In genomic region chr11:61702701-61703312, GRCh38 we compare ENCODE assay signal across 1 cellular context.
TF ChIP-seq lines count a peak whose summit lies in the region.

No MANE protein-coding gene starts in this region.

TF ChIP-seq in H1, 55 proteins besides CTCF, POLR2A, EP300 and RAD21:
- TF ChIP-seq TAF7 (optimal IDR thresholded peaks at IDR 0.05; ENCODE audit: borderline replicate concordance, low read depth, low read length) (no peak), HDAC2 (IDR thresholded peaks at IDR 0.05; ENCODE audit: borderline replicate concordance in 1 of 2, low read depth in 2 of 2, low read length in 2 of 2) (no peak), TEAD4 (IDR thresholded peaks at IDR 0.05; ENCODE audit: low read depth, low read length) (no peak), SIRT6 (IDR thresholded peaks at IDR 0.05; ENCODE audit: low read length) (no peak), POLR2AphosphoS5 (IDR thresholded peaks at IDR 0.05; ENCODE audit: low read depth, low read length) (no peak), NANOG (IDR thresholded peaks at IDR 0.05; ENCODE audit: insufficient read depth, low read depth, low read length, poor library complexity, severe bottlenecking) (no peak), CHD2 (IDR thresholded peaks at IDR 0.05; ENCODE audit: low read length) (no peak), SIX5 (IDR thresholded peaks at IDR 0.05; ENCODE audit: low read depth, low read length) (no peak), SIN3A (conservative IDR thresholded peaks at IDR 0.05 in 1 of 2, IDR thresholded peaks at IDR 0.05 in 1 of 2; ENCODE audit: low read depth in 1 of 2, low read length in 2 of 2) (no peak)
- TF ChIP-seq, protein P1, sequence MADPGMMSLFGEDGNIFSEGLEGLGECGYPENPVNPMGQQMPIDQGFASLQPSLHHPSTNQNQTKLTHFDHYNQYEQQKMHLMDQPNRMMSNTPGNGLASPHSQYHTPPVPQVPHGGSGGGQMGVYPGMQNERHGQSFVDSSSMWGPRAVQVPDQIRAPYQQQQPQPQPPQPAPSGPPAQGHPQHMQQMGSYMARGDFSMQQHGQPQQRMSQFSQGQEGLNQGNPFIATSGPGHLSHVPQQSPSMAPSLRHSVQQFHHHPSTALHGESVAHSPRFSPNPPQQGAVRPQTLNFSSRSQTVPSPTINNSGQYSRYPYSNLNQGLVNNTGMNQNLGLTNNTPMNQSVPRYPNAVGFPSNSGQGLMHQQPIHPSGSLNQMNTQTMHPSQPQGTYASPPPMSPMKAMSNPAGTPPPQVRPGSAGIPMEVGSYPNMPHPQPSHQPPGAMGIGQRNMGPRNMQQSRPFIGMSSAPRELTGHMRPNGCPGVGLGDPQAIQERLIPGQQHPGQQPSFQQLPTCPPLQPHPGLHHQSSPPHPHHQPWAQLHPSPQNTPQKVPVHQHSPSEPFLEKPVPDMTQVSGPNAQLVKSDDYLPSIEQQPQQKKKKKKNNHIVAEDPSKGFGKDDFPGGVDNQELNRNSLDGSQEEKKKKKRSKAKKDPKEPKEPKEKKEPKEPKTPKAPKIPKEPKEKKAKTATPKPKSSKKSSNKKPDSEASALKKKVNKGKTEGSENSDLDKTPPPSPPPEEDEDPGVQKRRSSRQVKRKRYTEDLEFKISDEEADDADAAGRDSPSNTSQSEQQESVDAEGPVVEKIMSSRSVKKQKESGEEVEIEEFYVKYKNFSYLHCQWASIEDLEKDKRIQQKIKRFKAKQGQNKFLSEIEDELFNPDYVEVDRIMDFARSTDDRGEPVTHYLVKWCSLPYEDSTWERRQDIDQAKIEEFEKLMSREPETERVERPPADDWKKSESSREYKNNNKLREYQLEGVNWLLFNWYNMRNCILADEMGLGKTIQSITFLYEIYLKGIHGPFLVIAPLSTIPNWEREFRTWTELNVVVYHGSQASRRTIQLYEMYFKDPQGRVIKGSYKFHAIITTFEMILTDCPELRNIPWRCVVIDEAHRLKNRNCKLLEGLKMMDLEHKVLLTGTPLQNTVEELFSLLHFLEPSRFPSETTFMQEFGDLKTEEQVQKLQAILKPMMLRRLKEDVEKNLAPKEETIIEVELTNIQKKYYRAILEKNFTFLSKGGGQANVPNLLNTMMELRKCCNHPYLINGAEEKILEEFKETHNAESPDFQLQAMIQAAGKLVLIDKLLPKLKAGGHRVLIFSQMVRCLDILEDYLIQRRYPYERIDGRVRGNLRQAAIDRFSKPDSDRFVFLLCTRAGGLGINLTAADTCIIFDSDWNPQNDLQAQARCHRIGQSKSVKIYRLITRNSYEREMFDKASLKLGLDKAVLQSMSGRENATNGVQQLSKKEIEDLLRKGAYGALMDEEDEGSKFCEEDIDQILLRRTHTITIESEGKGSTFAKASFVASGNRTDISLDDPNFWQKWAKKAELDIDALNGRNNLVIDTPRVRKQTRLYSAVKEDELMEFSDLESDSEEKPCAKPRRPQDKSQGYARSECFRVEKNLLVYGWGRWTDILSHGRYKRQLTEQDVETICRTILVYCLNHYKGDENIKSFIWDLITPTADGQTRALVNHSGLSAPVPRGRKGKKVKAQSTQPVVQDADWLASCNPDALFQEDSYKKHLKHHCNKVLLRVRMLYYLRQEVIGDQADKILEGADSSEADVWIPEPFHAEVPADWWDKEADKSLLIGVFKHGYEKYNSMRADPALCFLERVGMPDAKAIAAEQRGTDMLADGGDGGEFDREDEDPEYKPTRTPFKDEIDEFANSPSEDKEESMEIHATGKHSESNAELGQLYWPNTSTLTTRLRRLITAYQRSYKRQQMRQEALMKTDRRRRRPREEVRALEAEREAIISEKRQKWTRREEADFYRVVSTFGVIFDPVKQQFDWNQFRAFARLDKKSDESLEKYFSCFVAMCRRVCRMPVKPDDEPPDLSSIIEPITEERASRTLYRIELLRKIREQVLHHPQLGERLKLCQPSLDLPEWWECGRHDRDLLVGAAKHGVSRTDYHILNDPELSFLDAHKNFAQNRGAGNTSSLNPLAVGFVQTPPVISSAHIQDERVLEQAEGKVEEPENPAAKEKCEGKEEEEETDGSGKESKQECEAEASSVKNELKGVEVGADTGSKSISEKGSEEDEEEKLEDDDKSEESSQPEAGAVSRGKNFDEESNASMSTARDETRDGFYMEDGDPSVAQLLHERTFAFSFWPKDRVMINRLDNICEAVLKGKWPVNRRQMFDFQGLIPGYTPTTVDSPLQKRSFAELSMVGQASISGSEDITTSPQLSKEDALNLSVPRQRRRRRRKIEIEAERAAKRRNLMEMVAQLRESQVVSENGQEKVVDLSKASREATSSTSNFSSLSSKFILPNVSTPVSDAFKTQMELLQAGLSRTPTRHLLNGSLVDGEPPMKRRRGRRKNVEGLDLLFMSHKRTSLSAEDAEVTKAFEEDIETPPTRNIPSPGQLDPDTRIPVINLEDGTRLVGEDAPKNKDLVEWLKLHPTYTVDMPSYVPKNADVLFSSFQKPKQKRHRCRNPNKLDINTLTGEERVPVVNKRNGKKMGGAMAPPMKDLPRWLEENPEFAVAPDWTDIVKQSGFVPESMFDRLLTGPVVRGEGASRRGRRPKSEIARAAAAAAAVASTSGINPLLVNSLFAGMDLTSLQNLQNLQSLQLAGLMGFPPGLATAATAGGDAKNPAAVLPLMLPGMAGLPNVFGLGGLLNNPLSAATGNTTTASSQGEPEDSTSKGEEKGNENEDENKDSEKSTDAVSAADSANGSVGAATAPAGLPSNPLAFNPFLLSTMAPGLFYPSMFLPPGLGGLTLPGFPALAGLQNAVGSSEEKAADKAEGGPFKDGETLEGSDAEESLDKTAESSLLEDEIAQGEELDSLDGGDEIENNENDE (IDR thresholded peaks at IDR 0.05; ENCODE audit: insufficient replicate concordance, low read length): no peak
- TF ChIP-seq, protein P2, sequence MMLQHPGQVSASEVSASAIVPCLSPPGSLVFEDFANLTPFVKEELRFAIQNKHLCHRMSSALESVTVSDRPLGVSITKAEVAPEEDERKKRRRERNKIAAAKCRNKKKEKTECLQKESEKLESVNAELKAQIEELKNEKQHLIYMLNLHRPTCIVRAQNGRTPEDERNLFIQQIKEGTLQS (IDR thresholded peaks at IDR 0.05; ENCODE audit: insufficient read depth, low read depth, low read length): no peak
